In genomic region chr20:18007534-18008292, GRCh38 we compare ENCODE assay signal across 1 cellular context.
TF ChIP-seq lines count a peak whose summit lies in the region.

No MANE protein-coding gene starts in this region.

TF ChIP-seq in H1, 55 proteins besides CTCF, POLR2A, EP300 and RAD21:
- no peak for TF ChIP-seq ZNF274 (IDR thresholded peaks at IDR 0.05; ENCODE audit: borderline replicate concordance, extremely low read depth, low read length)
- TF ChIP-seq USF2 (IDR thresholded peaks at IDR 0.05; ENCODE audit: low read length), result no peak
- no peak for TF ChIP-seq NRF1 (IDR thresholded peaks at IDR 0.05; ENCODE audit: low read depth, low read length)
- no peak for TF ChIP-seq KDM5A (IDR thresholded peaks at IDR 0.05; ENCODE audit: low read length)
- TF ChIP-seq TEAD4 (IDR thresholded peaks at IDR 0.05; ENCODE audit: low read depth, low read length), result no peak
- no peak for TF ChIP-seq YY1 (IDR thresholded peaks at IDR 0.05; ENCODE audit: low read depth, low read length)
- TF ChIP-seq EGR1 (IDR thresholded peaks at IDR 0.05; ENCODE audit: borderline replicate concordance, low read depth, low read length), result no peak
- no peak for TF ChIP-seq SAP30 (IDR thresholded peaks at IDR 0.05; ENCODE audit: insufficient read depth, insufficient replicate concordance, low read length)
- no peak for TF ChIP-seq ATF2 (IDR thresholded peaks at IDR 0.05; ENCODE audit: low read length)
- no peak for TF ChIP-seq MAFK (IDR thresholded peaks at IDR 0.05; ENCODE audit: low read depth, low read length)
- no peak for TF ChIP-seq PHF8 (conservative IDR thresholded peaks at IDR 0.05; ENCODE audit: low read depth, low read length)
- TF ChIP-seq CHD1 (IDR thresholded peaks at IDR 0.05; ENCODE audit: low read depth, low read length), result no peak
- no peak for TF ChIP-seq JUN (IDR thresholded peaks at IDR 0.05; ENCODE audit: low read depth, low read length)
- TF ChIP-seq SIN3A (conservative IDR thresholded peaks at IDR 0.05 in 1 of 2, IDR thresholded peaks at IDR 0.05 in 1 of 2; ENCODE audit: low read depth in 1 of 2, low read length in 2 of 2), result no peak
- TF ChIP-seq JUND (IDR thresholded peaks at IDR 0.05; ENCODE audit: low read length), result no peak
- no peak for TF ChIP-seq TBP (IDR thresholded peaks at IDR 0.05; ENCODE audit: low read depth, low read length)
- TF ChIP-seq TAF7 (optimal IDR thresholded peaks at IDR 0.05; ENCODE audit: borderline replicate concordance, low read depth, low read length), result no peak
- no peak for TF ChIP-seq SIRT6 (IDR thresholded peaks at IDR 0.05; ENCODE audit: low read length)
- TF ChIP-seq FOSL1 (IDR thresholded peaks at IDR 0.05; ENCODE audit: insufficient read depth, low read depth, low read length), result no peak
